18 cellular contexts compared by ENCODE assay signal in the genomic region with DNA sequence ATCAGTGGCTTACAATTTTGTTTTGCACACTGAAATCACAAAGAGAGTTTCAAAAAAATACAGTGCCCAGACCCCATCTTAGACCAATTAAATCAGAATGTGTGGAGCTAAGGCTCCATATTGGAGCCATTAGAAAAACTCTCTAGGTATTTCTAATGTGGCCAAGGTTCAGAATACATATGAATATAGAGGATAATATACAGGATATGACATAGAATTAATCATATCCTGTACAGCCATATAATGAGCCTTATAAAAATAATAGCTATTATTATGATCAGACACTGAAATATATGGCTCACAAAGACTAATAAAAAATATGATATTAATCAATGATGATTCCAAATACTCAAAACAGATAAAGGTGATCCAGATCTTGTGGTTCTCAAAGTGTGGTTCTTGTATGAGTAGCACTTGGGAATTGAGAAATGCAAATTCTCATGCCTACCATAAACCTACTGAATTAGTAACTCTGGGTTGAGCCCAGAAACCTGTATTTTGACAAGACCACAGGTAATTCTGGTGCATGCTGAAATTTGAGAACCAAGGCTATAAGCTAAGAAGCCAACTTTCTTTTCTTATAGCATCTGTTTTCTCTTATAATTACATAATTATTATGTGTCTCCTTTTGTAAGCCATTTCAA.
DNase-seq lines count a peak whose midpoint lies in the region; ATAC-seq, FAIRE-seq and TF ChIP-seq lines count a peak whose summit lies in the region.
"Had no signal": no experiment of that assay in that cellular context is flagged by ENCODE, and none has a peak within 500 bp of the region (broad histone marks: within the 10 kb centered on the region; RNA-seq: fewer than 3 reads in every experiment).

No MANE protein-coding gene starts in this region.

- H3K27me3 ChIP-seq in A673 (replicated peaks; ENCODE audit: insufficient read depth, low read depth, low read length, poor library complexity) (no peaks in the 10 kb centered on the region), WERI-Rb-1 (ENCODE audit: insufficient read depth, low read depth, severe bottlenecking) (no peaks in the 10 kb centered on the region)
- no peaks in the 10 kb centered on the region for H3K27me3 ChIP-seq in CD4-positive, alpha-beta T cell (ENCODE audit: control insufficient read depth, insufficient read depth, low read length)
- H3K27me3 ChIP-seq: vagina had no signal

- no peaks in the 10 kb centered on the region for H3K4me1 Mint-ChIP-seq in CD4-positive, alpha-beta T cell (ENCODE audit: low read depth)
- H3K4me1 Mint-ChIP-seq: CD4-positive, CD25-positive, alpha-beta regulatory T cell; T-cell had no signal

- H3K36me3 Mint-ChIP-seq in CD4-positive, alpha-beta T cell (ENCODE audit: low read depth): no peaks in the 10 kb centered on the region
- H3K36me3 Mint-ChIP-seq: CD4-positive, CD25-positive, alpha-beta regulatory T cell; T-cell had no signal

- H3K4me3 ChIP-seq in A673 (ENCODE audit: low read depth, low read length, poor library complexity, severe bottlenecking): no peak overlapping the region
- no peak overlapping the region for H3K4me3 ChIP-seq in WERI-Rb-1 (ENCODE audit: low read depth, low read length)
- H3K4me3 ChIP-seq: vagina had no signal

- intact Hi-C loops in A673 (cut with micrococcal nuclease; ENCODE audit: unreplicated experiment): loop anchor here (1.0 to 10.0 kb wide), 8 partner anchors 75 to 677 kb away; no protein-coding TSS in a partner anchor
- intact Hi-C loops in CD4-positive, alpha-beta T cell (cut with DNase I, micrococcal nuclease): no loop called here

- H3K27me3 Mint-ChIP-seq in CD4-positive, alpha-beta T cell: no peaks in the 10 kb centered on the region
- H3K27me3 Mint-ChIP-seq: CD4-positive, CD25-positive, alpha-beta regulatory T cell had no signal

- TF ChIP-seq CTCF in A673 (conservative IDR thresholded peaks at IDR 0.05; ENCODE audit: low read depth, low read length): no peak
- TF ChIP-seq CTCF in CD4-positive, alpha-beta T cell (IDR thresholded peaks at IDR 0.05): no peak
- TF ChIP-seq CTCF in WERI-Rb-1 (IDR thresholded peaks at IDR 0.05; ENCODE audit: low read depth, low read length): no peak

- no peaks in the 10 kb centered on the region for H3K36me3 ChIP-seq in A673 (ENCODE audit: insufficient read depth, low read length, poor library complexity, severe bottlenecking)
- no peaks in the 10 kb centered on the region for H3K36me3 ChIP-seq in WERI-Rb-1
- H3K36me3 ChIP-seq: vagina had no signal

- peaks cover 51% of the 10 kb centered on the region for H3K4me1 ChIP-seq in A673 (ENCODE audit: insufficient read depth, low read length, poor library complexity, severe bottlenecking)
- H3K4me1 ChIP-seq: vagina had no signal

- no peak overlapping the region for H3K27ac Mint-ChIP-seq in CD4-positive, alpha-beta T cell
- H3K27ac Mint-ChIP-seq: CD4-positive, CD25-positive, alpha-beta regulatory T cell; T-cell had no signal

- no peak for FAIRE-seq in RCC 7860 (lab: Jason Lieb, UNC)
- FAIRE-seq: small intestine had no signal

- no peaks in the 10 kb centered on the region for H3K9me3 Mint-ChIP-seq in CD4-positive, alpha-beta T cell
- H3K9me3 Mint-ChIP-seq: CD4-positive, CD25-positive, alpha-beta regulatory T cell; T-cell had no signal

- peak overlapping the region; percentile 70 for H3K27ac ChIP-seq in A673 (ENCODE audit: low read depth, low read length, poor library complexity, severe bottlenecking)
- H3K27ac ChIP-seq in CD4-positive, alpha-beta T cell (ENCODE audit: low read depth, low read length): no peak overlapping the region
- H3K27ac ChIP-seq in WERI-Rb-1: no peak overlapping the region
- H3K27ac ChIP-seq: HL-60, vagina had no signal

- DNase-seq in A673 (ENCODE audit: low spot score): peak; percentile 64
- peak; percentile 41 for DNase-seq in RKO (ENCODE audit: low spot score)
- no peak for DNase-seq in CD4-positive, alpha-beta T cell
- no peak for DNase-seq in amniotic stem cell (lab: John Stamatoyannopoulos, UW)
- no peak for DNase-seq in WERI-Rb-1
- DNase-seq in RCC 7860 (ENCODE audit: low spot score): no peak
- DNase-seq: activated T-cell treated with anti-CD3 and anti-CD28 coated beads for 4 hours; CD4-positive, CD25-positive, alpha-beta regulatory T cell; cerebellar nuclear complex; NCI-H2029 treated with DMSO at 0.1 percent for 48 hours; NCI-H526; small intestine; T-cell had no signal

- ATAC-seq in GM19438 (IDR thresholded peaks at IDR 0.05; ENCODE audit: low read depth, unreplicated experiment) (peak; percentile 56), HG02852 (IDR thresholded peaks at IDR 0.05; ENCODE audit: unreplicated experiment) (peak; percentile 54)
- ATAC-seq in CD4-positive, alpha-beta T cell (ENCODE audit: poor library complexity): no peak
- ATAC-seq: Panc1, T-cell had no signal

- no peak overlapping the region for H3K4me3 Mint-ChIP-seq in CD4-positive, alpha-beta T cell
- H3K4me3 Mint-ChIP-seq: CD4-positive, CD25-positive, alpha-beta regulatory T cell; T-cell had no signal

- POLR2A ChIA-PET in A673 (lab: Charles Lee; ENCODE audit: low non-redundant PET): interaction anchor here (0.5 to 0.8 kb wide), 3 partner anchors 583 to 1371 kb away, joined by 3 to 5 read pairs (median 4); no protein-coding TSS in a partner anchor
- POLR2A ChIA-PET in CD4-positive, alpha-beta T cell (lab: Charles Lee): no interaction called here

- H3K9me3 ChIP-seq in A673 (ENCODE audit: low read depth, low read length, poor library complexity, severe bottlenecking) (no peaks in the 10 kb centered on the region), WERI-Rb-1 (ENCODE audit: severe bottlenecking) (no peaks in the 10 kb centered on the region)
- no peaks in the 10 kb centered on the region for H3K9me3 ChIP-seq in CD4-positive, alpha-beta T cell (ENCODE audit: control insufficient read depth, low read length)
- H3K9me3 ChIP-seq: vagina had no signal

- CTCF ChIA-PET in A673 (lab: Charles Lee): interaction anchor here (0.6 kb wide), 1 partner anchor 344 kb away, joined by 8 read pairs; no protein-coding TSS in a partner anchor
- CTCF ChIA-PET in CD4-positive, alpha-beta T cell (lab: Charles Lee): no interaction called here

- no TSS peak for BruUV-seq in A673 (replicated peaks; lab: Mats Ljungman, UMichigan)

Comparison
In these comparisons a context has a peak if more than half of its experiments do, and no peak if none do; other contexts are left out.
1. DNase-seq: peak in A673 (single experiment) and RKO (single experiment); none in CD4-positive, alpha-beta T cell (0 of 10), amniotic stem cell (single experiment), WERI-Rb-1 (single experiment) and RCC 7860 (single experiment).